Comparison of ENCODE assay signal across 8 cellular contexts in genomic region chr7:92834661-92835139, GRCh38. TPM values are rescaled to one million over a fixed set of nuclear protein-coding genes. Genes with fewer than 3 reads are reported as not detected.
DNase-seq lines count a peak whose midpoint lies in the region; ATAC-seq and TF ChIP-seq lines count a peak whose summit lies in the region.

No MANE protein-coding gene starts in this region.

- DNase-seq in HK-2 (ENCODE audit: unreplicated experiment) (peak; percentile 61), glutamatergic neuron (peak; percentile 38), progenitor cell of endocrine pancreas (ENCODE audit: low spot score, unreplicated experiment) (peak; percentile 14), ecto neural progenitor cell (ENCODE audit: low spot score) (no peak), omental fat pad (ENCODE audit: low spot score) (no peak)

- ATAC-seq in activated T-helper 17 cell treated with anti-CD3 and anti-CD28 coated beads, Interleukin-2, amount 50 U/mL, for 72 hours (replicated peaks) = no peak
- ATAC-seq in omental fat pad (ENCODE audit: low FRiP score) (no peak), HG03045 (IDR thresholded peaks at IDR 0.05; ENCODE audit: unreplicated experiment) (no peak)

- peaks cover 33% of the 10 kb centered on the region for H3K4me1 ChIP-seq in BLaER1

- peaks cover 94% of the 10 kb centered on the region for H3K27me3 ChIP-seq in BLaER1

- H3K9ac ChIP-seq in BLaER1 = peak overlapping the region; percentile 81

- peak overlapping the region; percentile 81 for H3K4me2 ChIP-seq in BLaER1

- no peaks in the 10 kb centered on the region for H3K9me3 ChIP-seq in BLaER1

- peak overlapping the region; percentile 83 for H3K4me3 ChIP-seq in BLaER1

- peak overlapping the region; percentile 98 for H3K27ac Mint-ChIP-seq in activated T-helper 17 cell treated with anti-CD3 and anti-CD28 coated beads, Interleukin-2, amount 50 U/mL, for 72 hours
- H3K27ac Mint-ChIP-seq in glutamatergic neuron (ENCODE audit: unreplicated experiment) (no peak overlapping the region), progenitor cell of endocrine pancreas (peak overlapping the region; percentile 96)

- peaks cover 49% of the 10 kb centered on the region for H4K20me1 ChIP-seq in BLaER1

- peaks cover 63% of the 10 kb centered on the region for H3K36me3 Mint-ChIP-seq in activated T-helper 17 cell treated with anti-CD3 and anti-CD28 coated beads, Interleukin-2, amount 50 U/mL, for 72 hours (ENCODE audit: low read depth)
- H3K36me3 Mint-ChIP-seq in glutamatergic neuron (ENCODE audit: unreplicated experiment) = no peaks in the 10 kb centered on the region
- H3K36me3 Mint-ChIP-seq in progenitor cell of endocrine pancreas (ENCODE audit: insufficient read depth) = peaks cover 1% of the 10 kb centered on the region

- H3K9me3 Mint-ChIP-seq in activated T-helper 17 cell treated with anti-CD3 and anti-CD28 coated beads, Interleukin-2, amount 50 U/mL, for 72 hours = no peaks in the 10 kb centered on the region
- peaks cover 17% of the 10 kb centered on the region for H3K9me3 Mint-ChIP-seq in glutamatergic neuron (ENCODE audit: unreplicated experiment)
- no peaks in the 10 kb centered on the region for H3K9me3 Mint-ChIP-seq in progenitor cell of endocrine pancreas (ENCODE audit: low read depth)

- peak overlapping the region; percentile 96 for H3K4me3 Mint-ChIP-seq in activated T-helper 17 cell treated with anti-CD3 and anti-CD28 coated beads, Interleukin-2, amount 50 U/mL, for 72 hours
- H3K4me3 Mint-ChIP-seq in glutamatergic neuron (ENCODE audit: unreplicated experiment) = peak overlapping the region; percentile 98
- H3K4me3 Mint-ChIP-seq in progenitor cell of endocrine pancreas (ENCODE audit: low read depth) = peak overlapping the region; percentile 97

- H3K4me1 Mint-ChIP-seq in activated T-helper 17 cell treated with anti-CD3 and anti-CD28 coated beads, Interleukin-2, amount 50 U/mL, for 72 hours = peaks cover 10% of the 10 kb centered on the region
- H3K4me1 Mint-ChIP-seq in glutamatergic neuron (ENCODE audit: low read depth, unreplicated experiment) (peaks cover 31% of the 10 kb centered on the region), progenitor cell of endocrine pancreas (ENCODE audit: low read depth) (peaks cover 30% of the 10 kb centered on the region)

- peak overlapping the region; percentile 77 for H3K27ac ChIP-seq in BLaER1

- H3K36me3 ChIP-seq in BLaER1 = no peaks in the 10 kb centered on the region

- no peaks in the 10 kb centered on the region for H3K27me3 Mint-ChIP-seq in activated T-helper 17 cell treated with anti-CD3 and anti-CD28 coated beads, Interleukin-2, amount 50 U/mL, for 72 hours
- H3K27me3 Mint-ChIP-seq in glutamatergic neuron (ENCODE audit: unreplicated experiment) (peaks cover 13% of the 10 kb centered on the region), progenitor cell of endocrine pancreas (peaks cover 24% of the 10 kb centered on the region)

- TF ChIP-seq CTCF in glutamatergic neuron (IDR thresholded peaks at IDR 0.05; ENCODE audit: partially characterized antibody, unreplicated experiment) (no peak), progenitor cell of endocrine pancreas (IDR thresholded peaks at IDR 0.05; ENCODE audit: unreplicated experiment) (no peak), omental fat pad (IDR thresholded peaks at IDR 0.05) (no peak)

RNA-seq across cellular contexts. Expression of gene CDK6, which starts 1.7 kb away (rescaled TPM):
- 100 to 1,000 TPM; 151 to 222 TPM for total RNA-seq in activated T-helper 17 cell treated with anti-CD3 and anti-CD28 coated beads, Interleukin-2, amount 50 U/mL, for 72 hours
- 111 TPM for total RNA-seq in glutamatergic neuron (ENCODE audit: unreplicated experiment)
- total RNA-seq in progenitor cell of endocrine pancreas = 23.3 and 29.1 TPM in 2 replicates
- 10 to 100 TPM; 18.9 to 30.3 (median 24.2) TPM for total RNA-seq in omental fat pad

Comparison
In these comparisons a context has a peak if more than half of its experiments do, and no peak if none do; other contexts are left out.
1. DNase-seq: peak in HK-2 (single experiment), glutamatergic neuron (single experiment) and progenitor cell of endocrine pancreas (single experiment); none in ecto neural progenitor cell (single experiment) and omental fat pad (single experiment).
2. Peak in every context shown above with its lines, with median percentiles within 50 percentile points of each other: H3K4me3 Mint-ChIP-seq.